In the genomic region with DNA sequence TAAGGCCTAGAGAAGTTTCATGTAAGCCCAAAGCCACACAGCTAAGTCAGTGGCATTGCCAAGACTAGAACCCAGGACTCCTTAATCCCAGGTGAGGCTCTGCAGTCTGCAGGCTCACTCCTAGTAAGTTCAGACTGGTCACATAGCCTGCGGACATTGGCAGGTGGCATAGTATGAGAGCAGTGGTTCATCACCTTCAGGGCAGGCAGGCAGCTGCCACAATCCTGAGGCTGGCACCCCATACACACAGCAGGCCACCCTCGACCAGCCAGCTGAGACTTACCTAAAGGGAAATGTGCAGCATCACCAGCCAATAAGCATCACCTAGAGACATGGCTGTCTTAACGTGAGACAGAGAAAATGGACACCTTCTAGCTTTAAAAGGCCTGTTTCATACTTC, we compare ENCODE assay signal across 25 cellular contexts.
"Had no signal": no experiment of that assay in that cellular context is flagged by ENCODE, and none has a peak within 500 bp of the region (broad histone marks: within the 10 kb centered on the region; RNA-seq: fewer than 3 reads in every experiment).

No MANE protein-coding gene starts in this region.

- H3K27me3 ChIP-seq: heart left ventricle, pancreas, right lobe of liver, stomach, testis, tibial artery, uterus had no signal

- H3K27me3 Mint-ChIP-seq: type B pancreatic cell had no signal

- H3K27ac ChIP-seq: left ventricle myocardium inferior, pancreas, prostate gland, right lobe of liver, stomach, testis, uterus had no signal

- H3K4me1 ChIP-seq: heart left ventricle, left ventricle myocardium inferior, pancreas, prostate gland, stomach, testis, uterus had no signal

- H3K9me3 Mint-ChIP-seq: natural killer cell treated with Interleukin-12 subunit alpha and Interleukin-12 subunit beta and Interleukin-15 and Interleukin-18, amount 100 ng/mL, for 72 hours; stimulated activated naive B cell treated with anti-CD40 and anti-IgM and Interleukin-4, amounts not matched to agents 10 μg/mL and 1 μg/mL and 100 μg/mL, for 72 hours had no signal

- H3K27ac Mint-ChIP-seq: immature natural killer cell; memory B cell; naive thymus-derived CD4-positive, alpha-beta T cell; natural killer cell treated with Interleukin-12 subunit alpha and Interleukin-12 subunit beta and Interleukin-15 and Interleukin-18, amount 100 ng/mL, for 72 hours; stimulated activated naive B cell treated with anti-CD40 and anti-IgM and Interleukin-4, amounts not matched to agents 10 μg/mL and 1 μg/mL and 100 μg/mL, for 72 hours; type B pancreatic cell had no signal

- H3K9me3 ChIP-seq: heart left ventricle, left ventricle myocardium inferior, mucosa of descending colon, pancreas, prostate gland, right lobe of liver, stomach, testis, tibial artery, uterus had no signal

- H3K4me3 ChIP-seq: heart left ventricle, left ventricle myocardium inferior, lung, mucosa of descending colon, pancreas, prostate gland, right lobe of liver, stomach, testis, tibial artery, uterus had no signal

- H3K4me1 Mint-ChIP-seq: immature natural killer cell; memory B cell; naive thymus-derived CD4-positive, alpha-beta T cell; stimulated activated naive B cell treated with anti-CD40 and anti-IgM and Interleukin-4, amounts not matched to agents 10 μg/mL and 1 μg/mL and 100 μg/mL, for 72 hours had no signal

- H3K36me3 Mint-ChIP-seq: immature natural killer cell; memory B cell; naive thymus-derived CD4-positive, alpha-beta T cell; natural killer cell treated with Interleukin-12 subunit alpha and Interleukin-12 subunit beta and Interleukin-15 and Interleukin-18, amount 100 ng/mL, for 72 hours; stimulated activated naive B cell treated with anti-CD40 and anti-IgM and Interleukin-4, amounts not matched to agents 10 μg/mL and 1 μg/mL and 100 μg/mL, for 72 hours; type B pancreatic cell had no signal

- H3K36me3 ChIP-seq: heart left ventricle, left ventricle myocardium inferior, pancreas, prostate gland, right lobe of liver, stomach, tibial artery, uterus had no signal

- H3K4me3 Mint-ChIP-seq: immature natural killer cell; memory B cell; naive thymus-derived CD4-positive, alpha-beta T cell; natural killer cell treated with Interleukin-12 subunit alpha and Interleukin-12 subunit beta and Interleukin-15 and Interleukin-18, amount 100 ng/mL, for 72 hours; stimulated activated naive B cell treated with anti-CD40 and anti-IgM and Interleukin-4, amounts not matched to agents 10 μg/mL and 1 μg/mL and 100 μg/mL, for 72 hours; type B pancreatic cell had no signal

- ATAC-seq: mucosa of descending colon; naive thymus-derived CD4-positive, alpha-beta T cell; natural killer cell treated with Interleukin-12 subunit alpha and Interleukin-12 subunit beta and Interleukin-15 and Interleukin-18, amount 100 ng/mL, for 72 hours; pancreas; right lobe of liver; stimulated activated naive B cell treated with anti-CD40 and anti-IgM and Interleukin-4, amounts not matched to agents 10 μg/mL and 1 μg/mL and 100 μg/mL, for 72 hours; stimulated activated naive CD8-positive, alpha-beta T cell treated with anti-CD3 and anti-CD28 coated beads, Interleukin-15, Interleukin-2, amounts not matched to agents 100 U/mL and 50 U/mL, for 24 hours had no signal

- DNase-seq: heart left ventricle; hypothalamus; immature natural killer cell; kidney; left ventricle myocardium inferior; midbrain; mucosa of descending colon; naive thymus-derived CD4-positive, alpha-beta T cell; pancreas; right lobe of liver; stimulated activated CD4-positive, alpha-beta T cell treated with anti-CD3 and anti-CD28 coated beads, Interleukin-12 subunit alpha, Interleukin-12 subunit beta, amount 100 ng/mL, for 4 hours; stimulated activated CD4-positive, alpha-beta T cell treated with anti-CD3 and anti-CD28 coated beads, Interleukin-15, amount 100 ng/mL, for 24 hours; stimulated activated CD4-positive, alpha-beta T cell treated with anti-CD3 and anti-CD28 coated beads, Interleukin-2, amount 100 ng/mL, for 24 hours; stimulated activated CD4-positive, alpha-beta T cell treated with anti-CD3 and anti-CD28 coated beads, Interleukin-4, amount 100 ng/mL, for 1 hour; stimulated activated naive B cell treated with anti-CD40 and anti-IgM and Interleukin-4, amounts not matched to agents 10 μg/mL and 1 μg/mL and 100 μg/mL, for 72 hours; stimulated activated naive CD8-positive, alpha-beta T cell treated with anti-CD3 and anti-CD28 coated beads, Interleukin-15, Interleukin-2, amounts not matched to agents 100 U/mL and 50 U/mL, for 24 hours; stomach; testis; tibial artery; uterus had no signal
